In genomic region chr3:156291269-156292123, GRCh38 we compare ENCODE assay signal across 8 cellular contexts.
DNase-seq lines count a peak whose midpoint lies in the region; ATAC-seq and TF ChIP-seq lines count a peak whose summit lies in the region.

No MANE protein-coding gene starts in this region.

- WGBS in SK-N-SH (ENCODE audit: low lambda C conversion rate), result 2% methylated on average over 18 of the region's 51 CpGs

- DNase-seq in activated CD4-positive, alpha-beta T cell treated with anti-CD3 and anti-CD28 coated beads for 48 hours, result peak; percentile 6
- no peak for DNase-seq in activated CD4-positive, alpha-beta T cell treated with anti-CD3 and anti-CD28 coated beads, Interleukin-2, amount 50 U/mL, for 1 hour
- peak; percentile 68 for DNase-seq in SK-N-SH
- peak; percentile 19 for DNase-seq in fibroblast of mammary gland (ENCODE audit: low read depth)
- peak; percentile 90 for DNase-seq in osteoblast (ENCODE audit: insufficient read length, low spot score, missing footprints)

- H3K4me3 ChIP-seq in SK-N-SH (ENCODE audit: low read depth in 2 of 2, low read length in 1 of 2) (peak overlapping the region; percentile 80 to 85), fibroblast of mammary gland (ENCODE audit: control insufficient read depth, low read depth, low read length) (peak overlapping the region; percentile 40), osteoblast (ENCODE audit: insufficient read depth, low read length) (peak overlapping the region; percentile 47)

- no peaks in the 10 kb centered on the region for H3K9me2 ChIP-seq in SK-N-SH

- H3K4me1 ChIP-seq in SK-N-SH (ENCODE audit: control insufficient read depth in 1 of 2, insufficient read depth in 2 of 2, low read depth in 1 of 2, low read length in 1 of 2), result peaks cover 0 to 17% of the 10 kb centered on the region in 2 experiments; a peak in 1 of 4 replicates
- H3K4me1 ChIP-seq in osteoblast (ENCODE audit: insufficient read depth, low read length), result peaks cover 4% of the 10 kb centered on the region

- TF ChIP-seq CTCF in SK-N-SH (IDR thresholded peaks at IDR 0.05) (no peak), fibroblast of mammary gland (conservative IDR thresholded peaks at IDR 0.05; ENCODE audit: control insufficient read depth, insufficient read depth, low read depth, low read length) (no peak), osteoblast (IDR thresholded peaks at IDR 0.05; ENCODE audit: extremely low read depth, low read depth, low read length) (no peak)

- CTCF ChIA-PET in SK-N-SH (lab: Yijun Ruan, JAX), result interaction anchor here (0.8 to 2.4 kb wide), 3 partner anchors 159 to 183 kb away, joined by 3 to 11 read pairs (median 3); no protein-coding TSS in a partner anchor

- TF ChIP-seq EP300 in SK-N-SH (IDR thresholded peaks at IDR 0.05; ENCODE audit: borderline replicate concordance in 1 of 2, low read depth in 1 of 2, low read length in 1 of 2), result no peak

- POLR2A ChIA-PET in SK-N-SH (lab: Yijun Ruan, JAX), result no interaction called here

- no peak for TF ChIP-seq RAD21 in SK-N-SH (IDR thresholded peaks at IDR 0.05; ENCODE audit: low read length)

- H3K9me3 ChIP-seq in SK-N-SH (no peaks in the 10 kb centered on the region), osteoblast (ENCODE audit: low read depth, low read length) (no peaks in the 10 kb centered on the region)

- H4K20me1 ChIP-seq in SK-N-SH (ENCODE audit: insufficient read depth), result no peaks in the 10 kb centered on the region
- H4K20me1 ChIP-seq in osteoblast (ENCODE audit: insufficient read depth, low read length), result no peaks in the 10 kb centered on the region

- H3K27me3 ChIP-seq in SK-N-SH (ENCODE audit: insufficient read depth) (no peaks in the 10 kb centered on the region), osteoblast (ENCODE audit: insufficient read depth, low read length) (peaks cover 35% of the 10 kb centered on the region)

- H3K27ac ChIP-seq in SK-N-SH (ENCODE audit: low read depth in 2 of 2, low read length in 1 of 2), result peak overlapping the region; percentile 64 to 67
- no peak overlapping the region for H3K27ac ChIP-seq in osteoblast (ENCODE audit: low read depth, low read length)

- H2AFZ ChIP-seq in SK-N-SH (ENCODE audit: low read depth) (peak overlapping the region; percentile 75; the same call in 1 of the 2 replicates), osteoblast (ENCODE audit: low read length) (peak overlapping the region; percentile 51)

- peak overlapping the region; percentile 76 for H3K9ac ChIP-seq in SK-N-SH

- H3K4me2 ChIP-seq in SK-N-SH, result peak overlapping the region; percentile 93
- H3K4me2 ChIP-seq in osteoblast (ENCODE audit: insufficient read depth, low read length), result peak overlapping the region; percentile 67

- ATAC-seq in GM21526 (IDR thresholded peaks at IDR 0.05; ENCODE audit: low FRiP score, unreplicated experiment), result no peak
- no peak for ATAC-seq in HG03565 (IDR thresholded peaks at IDR 0.05; ENCODE audit: unreplicated experiment)
- ATAC-seq in GM19035 (IDR thresholded peaks at IDR 0.05; ENCODE audit: unreplicated experiment), result no peak

- peaks cover 71% of the 10 kb centered on the region for H3K79me2 ChIP-seq in SK-N-SH (ENCODE audit: insufficient read depth)
- no peaks in the 10 kb centered on the region for H3K79me2 ChIP-seq in osteoblast (ENCODE audit: insufficient read depth, low read length)

- H3K36me3 ChIP-seq in SK-N-SH (replicated peaks in 1 of 2; ENCODE audit: control insufficient read depth in 1 of 2, insufficient read depth in 2 of 2, low read length in 1 of 2), result peaks cover 0 to 16% of the 10 kb centered on the region in 2 experiments
- no peaks in the 10 kb centered on the region for H3K36me3 ChIP-seq in osteoblast (ENCODE audit: insufficient read depth, low read length)

- H3F3A ChIP-seq in SK-N-SH (replicated peaks; ENCODE audit: insufficient read depth), result peaks cover 39% of the 10 kb centered on the region

TF ChIP-seq in SK-N-SH, 30 proteins besides CTCF, POLR2A, EP300 and RAD21:
- peak; percentile 14; the same call in 1 of the 2 replicates for TF ChIP-seq SIN3A (IDR thresholded peaks at IDR 0.05; ENCODE audit: borderline replicate concordance, low read depth, low read length)
- 0 out of 2 replicates have a peak, but pooled peaks have one; percentile 35 for TF ChIP-seq MAX (IDR thresholded peaks at IDR 0.05; ENCODE audit: low read depth)
- TF ChIP-seq REST (IDR thresholded peaks at IDR 0.05; ENCODE audit: low read depth, low read length), result no peak
